5 cellular contexts compared by ENCODE assay signal in the genomic region with DNA sequence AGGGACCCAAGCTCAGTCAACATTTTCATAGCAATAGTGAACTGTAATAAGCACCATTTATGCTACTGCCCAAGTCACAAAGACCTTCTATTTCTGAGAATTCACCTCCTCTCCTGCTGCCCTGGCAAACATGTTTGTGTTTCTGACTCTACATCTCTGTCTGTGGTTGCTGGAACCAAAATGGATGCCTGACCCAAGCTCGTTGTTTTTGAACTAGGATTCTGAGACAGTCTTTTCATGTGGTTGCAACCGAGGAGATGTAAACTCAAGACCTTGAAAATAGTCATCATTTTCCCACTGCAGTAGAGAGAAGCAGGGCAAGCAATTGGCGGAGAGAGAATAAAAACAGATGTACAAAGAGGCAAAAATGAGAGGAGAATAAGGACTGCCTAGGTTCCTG.
"Had no signal": no experiment of that assay in that cellular context is flagged by ENCODE, and none has a peak within 500 bp of the region (broad histone marks: within the 10 kb centered on the region; RNA-seq: fewer than 3 reads in every experiment).

No MANE protein-coding gene starts in this region.

- DNase-seq: H9, HCEC 1CT, IMR-90, KBM-7 had no signal

- H3K27ac Mint-ChIP-seq: GM23338 had no signal

- H3K4me2 ChIP-seq: GM23338 had no signal

- H2AFZ ChIP-seq: GM23338 had no signal

- ATAC-seq: GM23338 had no signal

- H3K4me3 ChIP-seq: GM23338 had no signal

- H3K4me3 Mint-ChIP-seq: GM23338, H9 had no signal
